11 cellular contexts compared by ENCODE assay signal in genomic region chr5:1316588-1316902, GRCh38. TPM values are rescaled to one million over a fixed set of nuclear protein-coding genes. Genes with fewer than 3 reads are reported as not detected.
A peak's percentile ranks its signal among the peaks of the same experiment; 100 is the strongest.
DNase-seq lines count a peak whose midpoint lies in the region; ATAC-seq, FAIRE-seq and TF ChIP-seq lines count a peak whose summit lies in the region.
"Had no signal": no experiment of that assay in that cellular context is flagged by ENCODE, and none has a peak within 500 bp of the region (broad histone marks: within the 10 kb centered on the region; RNA-seq: fewer than 3 reads in every experiment).

No MANE protein-coding gene starts in this region.

- POLR2A ChIA-PET in activated CD8-positive, alpha-beta T cell treated with anti-CD3 and anti-CD28 coated beads for 36 hours (lab: Charles Lee), result interaction anchor here (1.3 to 2.3 kb wide), 4 partner anchors 12 to 29 kb away, joined by 3 to 9 read pairs (median 4); partner anchors contain the start of genes CLPTM1L and TERT

- CTCF ChIA-PET in activated CD8-positive, alpha-beta T cell treated with anti-CD3 and anti-CD28 coated beads for 36 hours (lab: Charles Lee), result interaction anchor here (1.4 to 1.6 kb wide), 3 partner anchors 10 to 328 kb away, joined by 3 to 5 read pairs (median 4); no protein-coding TSS in a partner anchor

- intact Hi-C loops in activated CD8-positive, alpha-beta T cell treated with anti-CD3 and anti-CD28 coated beads for 36 hours (cut with micrococcal nuclease), result no loop called here
- intact Hi-C loops in natural killer cell (cut with micrococcal nuclease), result no loop called here

- no peak for FAIRE-seq in GM12892 (lab: Jason Lieb, UNC)

- H3K9me3 Mint-ChIP-seq in activated CD8-positive, alpha-beta T cell treated with anti-CD3 and anti-CD28 coated beads for 36 hours, result peaks cover 2% of the 10 kb centered on the region
- H3K9me3 Mint-ChIP-seq in natural killer cell, result no peaks in the 10 kb centered on the region

- peaks cover 18% of the 10 kb centered on the region for H3K36me3 Mint-ChIP-seq in activated CD8-positive, alpha-beta T cell treated with anti-CD3 and anti-CD28 coated beads for 36 hours (ENCODE audit: low read depth)
- peaks cover 13% of the 10 kb centered on the region for H3K36me3 Mint-ChIP-seq in natural killer cell

- no peaks in the 10 kb centered on the region for H3K27me3 Mint-ChIP-seq in activated CD8-positive, alpha-beta T cell treated with anti-CD3 and anti-CD28 coated beads for 36 hours
- H3K27me3 Mint-ChIP-seq in natural killer cell (ENCODE audit: low read depth in 2 of 2), result peaks cover 0 to 17% of the 10 kb centered on the region in 2 donors

- peak overlapping the region; percentile 36 for H3K4me3 Mint-ChIP-seq in activated CD8-positive, alpha-beta T cell treated with anti-CD3 and anti-CD28 coated beads for 36 hours
- peak overlapping the region; percentile 72 for H3K4me3 Mint-ChIP-seq in natural killer cell

- H3K27ac Mint-ChIP-seq in activated CD8-positive, alpha-beta T cell treated with anti-CD3 and anti-CD28 coated beads for 36 hours, result peak overlapping the region; percentile 29
- H3K27ac Mint-ChIP-seq in natural killer cell, result peak overlapping the region in 1 of 2 donors; percentile 57

- peaks cover 59% of the 10 kb centered on the region for H3K4me1 Mint-ChIP-seq in activated CD8-positive, alpha-beta T cell treated with anti-CD3 and anti-CD28 coated beads for 36 hours (ENCODE audit: low read depth)
- H3K4me1 Mint-ChIP-seq in natural killer cell, result peaks cover 43 to 50% of the 10 kb centered on the region in 2 donors

- peak; percentile 9; the same call in 1 of the 2 replicates for TF ChIP-seq POLR2A in GM12892 (IDR thresholded peaks at IDR 0.05; ENCODE audit: low read depth, low read length)

- DNase-seq in GM12892 (ENCODE audit: insufficient read length) (no peak), natural killer cell (no peak), SK-N-DZ (ENCODE audit: low spot score) (no peak), cerebellar cortex (ENCODE audit: low spot score) (no peak), cerebellar nuclear complex (lab: John Stamatoyannopoulos, UW) (no peak)
- DNase-seq in activated CD8-positive, alpha-beta T cell treated with anti-CD3 and anti-CD28 coated beads for 36 hours, result no peak
- DNase-seq: brain microvascular endothelial cell, IMR-90 had no signal

- no peak for TF ChIP-seq CTCF in C4-2B (conservative IDR thresholded peaks at IDR 0.05)
- no peak for TF ChIP-seq CTCF in activated CD8-positive, alpha-beta T cell treated with anti-CD3 and anti-CD28 coated beads for 36 hours (IDR thresholded peaks at IDR 0.05)
- no peak for TF ChIP-seq CTCF in natural killer cell (IDR thresholded peaks at IDR 0.05)

- H3K27ac ChIP-seq in C4-2B, result peak overlapping the region; percentile 89
- H3K27ac ChIP-seq: brain microvascular endothelial cell, tibial artery had no signal

- no peak for ATAC-seq in activated CD8-positive, alpha-beta T cell treated with anti-CD3 and anti-CD28 coated beads for 36 hours
- ATAC-seq in natural killer cell (no peak), GM19351 (IDR thresholded peaks at IDR 0.05; ENCODE audit: unreplicated experiment) (no peak)

RNA-seq across cellular contexts. Expression of gene TERT, which starts 21.7 kb away (rescaled TPM):
- 0.15 TPM for polyA plus RNA-seq in GM12892 (2012; ENCODE audit: missing spikeins)
- total RNA-seq in activated CD8-positive, alpha-beta T cell treated with anti-CD3 and anti-CD28 coated beads for 36 hours, result 10 to 100 TPM; 12.5 to 12.7 TPM
- not detected for total RNA-seq in natural killer cell
- polyA plus RNA-seq in SK-N-DZ (2014; cell fraction: cytosol; rRNA removed), result 8.3 and 11.5 TPM in 2 replicates
- 6.7 and 8.1 TPM in 2 replicates for polyA plus RNA-seq in SK-N-DZ (2014; cell fraction: nucleus; rRNA removed)
- total RNA-seq: IMR-90 had no signal
- polyA plus RNA-seq: IMR-90 had no signal

RNA-seq across cellular contexts. Expression of gene CLPTM1L, which starts 28.4 kb away (rescaled TPM):
- 44.0 TPM for polyA plus RNA-seq in GM12892 (2012; ENCODE audit: missing spikeins)
- total RNA-seq in activated CD8-positive, alpha-beta T cell treated with anti-CD3 and anti-CD28 coated beads for 36 hours, result 10 to 100 TPM; 51.4 to 56.2 TPM
- 100 to 1,000 TPM in 1 of 3 donors, 10 to 100 TPM in 2; 67.1 to 105 (median 97.5) TPM for total RNA-seq in natural killer cell
- 126 and 142 TPM in 2 replicates for polyA plus RNA-seq in SK-N-DZ (2014; cell fraction: cytosol; rRNA removed)
- 114 and 118 TPM in 2 replicates for polyA plus RNA-seq in SK-N-DZ (2014; cell fraction: nucleus; rRNA removed)

Comparison
In these comparisons a context has a peak if more than half of its experiments do, and no peak if none do; other contexts are left out.
1. RNA of gene TERT, which starts 21.7 kb away (total RNA-seq): 12.5 to 12.7 TPM in activated CD8-positive, alpha-beta T cell treated with anti-CD3 and anti-CD28 coated beads for 36 hours; not detected in natural killer cell; every median in the first group is over 10 times any median in the second.